2 cellular contexts compared by ENCODE assay signal in the genomic region with DNA sequence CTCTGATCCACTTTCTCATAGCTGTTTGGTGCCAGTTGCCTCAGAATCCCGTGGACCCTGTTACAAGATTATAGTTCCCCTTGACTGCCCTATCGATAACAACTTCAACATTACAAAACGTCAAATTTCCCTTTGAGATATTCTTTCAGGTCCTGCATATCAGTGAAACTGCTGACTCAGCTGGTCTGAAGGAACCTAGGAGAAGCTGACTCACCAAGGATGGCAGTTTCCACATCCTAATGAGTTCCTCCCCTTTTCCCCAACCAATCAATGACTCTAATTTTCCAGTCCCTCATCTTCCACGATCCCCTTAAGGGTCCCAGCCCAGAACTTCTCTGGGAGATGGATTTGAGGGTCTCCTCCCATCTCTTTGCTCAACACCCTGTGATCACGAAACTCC.
TF ChIP-seq lines count a peak whose summit lies in the region.

No MANE protein-coding gene starts in this region.

TF ChIP-seq in K562, 482 proteins besides CTCF, POLR2A, EP300 and RAD21:
- TF ChIP-seq MAFG (tag; conservative IDR thresholded peaks at IDR 0.05) = peak; percentile 99
- TF ChIP-seq, protein P1, sequence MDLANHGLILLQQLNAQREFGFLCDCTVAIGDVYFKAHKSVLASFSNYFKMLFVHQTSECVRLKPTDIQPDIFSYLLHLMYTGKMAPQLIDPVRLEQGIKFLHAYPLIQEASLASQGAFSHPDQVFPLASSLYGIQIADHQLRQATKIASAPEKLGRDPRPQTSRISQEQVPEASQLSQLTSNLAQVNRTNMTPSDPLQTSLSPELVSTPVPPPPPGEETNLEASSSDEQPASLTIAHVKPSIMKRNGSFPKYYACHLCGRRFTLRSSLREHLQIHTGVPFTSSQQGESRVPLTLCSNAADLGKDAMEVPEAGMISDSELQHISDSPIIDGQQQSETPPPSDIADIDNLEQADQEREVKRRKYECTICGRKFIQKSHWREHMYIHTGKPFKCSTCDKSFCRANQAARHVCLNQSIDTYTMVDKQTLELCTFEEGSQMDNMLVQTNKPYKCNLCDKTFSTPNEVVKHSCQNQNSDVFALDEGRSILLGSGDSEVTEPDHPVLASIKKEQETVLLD (IDR thresholded peaks at IDR 0.05) = no peak
- peak; percentile 99 for TF ChIP-seq C11orf30 (IDR thresholded peaks at IDR 0.05; ENCODE audit: low read depth)
- no peak for TF ChIP-seq MYNN (IDR thresholded peaks at IDR 0.05)
- no peak for TF ChIP-seq MYNN (CRISPR knock-in tag; IDR thresholded peaks at IDR 0.05)
- peak; percentile 99 for TF ChIP-seq MAFF (IDR thresholded peaks at IDR 0.05; ENCODE audit: low read length)
- peak; percentile 99 for TF ChIP-seq ZNF316 (IDR thresholded peaks at IDR 0.05)
- peak; percentile 100 for TF ChIP-seq MAFK (IDR thresholded peaks at IDR 0.05; ENCODE audit: low read length)
- TF ChIP-seq, protein P2, sequence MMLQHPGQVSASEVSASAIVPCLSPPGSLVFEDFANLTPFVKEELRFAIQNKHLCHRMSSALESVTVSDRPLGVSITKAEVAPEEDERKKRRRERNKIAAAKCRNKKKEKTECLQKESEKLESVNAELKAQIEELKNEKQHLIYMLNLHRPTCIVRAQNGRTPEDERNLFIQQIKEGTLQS (IDR thresholded peaks at IDR 0.05) = 0 out of 2 replicates have a peak, but pooled peaks have one; percentile 13
- TF ChIP-seq, protein P2 (CRISPR knock-in tag; conservative IDR thresholded peaks at IDR 0.05) = no peak
- TF ChIP-seq ETS2 (tag; IDR thresholded peaks at IDR 0.05; ENCODE audit: borderline replicate concordance, poor library complexity, severe bottlenecking) = no peak

TF ChIP-seq in SK-N-SH, 30 proteins besides CTCF, POLR2A, EP300 and RAD21:
- no peak for TF ChIP-seq SMC3 (IDR thresholded peaks at IDR 0.05; ENCODE audit: low read depth, low read length)
- TF ChIP-seq RFX5 (IDR thresholded peaks at IDR 0.05; ENCODE audit: low read length) = no peak
- TF ChIP-seq NFIC (IDR thresholded peaks at IDR 0.05; ENCODE audit: borderline replicate concordance) = no peak
- no peak for TF ChIP-seq MEF2A (IDR thresholded peaks at IDR 0.05; ENCODE audit: borderline replicate concordance, low read depth)
- TF ChIP-seq RCOR1 (IDR thresholded peaks at IDR 0.05; ENCODE audit: low read length) = no peak
- TF ChIP-seq GATA2 (CRISPR knock-in tag; IDR thresholded peaks at IDR 0.05) = no peak
- no peak for TF ChIP-seq RXRA (IDR thresholded peaks at IDR 0.05; ENCODE audit: borderline replicate concordance, low read depth)
- TF ChIP-seq, protein P3, sequence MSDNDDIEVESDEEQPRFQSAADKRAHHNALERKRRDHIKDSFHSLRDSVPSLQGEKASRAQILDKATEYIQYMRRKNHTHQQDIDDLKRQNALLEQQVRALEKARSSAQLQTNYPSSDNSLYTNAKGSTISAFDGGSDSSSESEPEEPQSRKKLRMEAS (IDR thresholded peaks at IDR 0.05; ENCODE audit: low read depth) = no peak
- no peak for TF ChIP-seq EZH2phosphoT487 (IDR thresholded peaks at IDR 0.05; ENCODE audit: borderline replicate concordance, low read depth)
- TF ChIP-seq, protein P4, sequence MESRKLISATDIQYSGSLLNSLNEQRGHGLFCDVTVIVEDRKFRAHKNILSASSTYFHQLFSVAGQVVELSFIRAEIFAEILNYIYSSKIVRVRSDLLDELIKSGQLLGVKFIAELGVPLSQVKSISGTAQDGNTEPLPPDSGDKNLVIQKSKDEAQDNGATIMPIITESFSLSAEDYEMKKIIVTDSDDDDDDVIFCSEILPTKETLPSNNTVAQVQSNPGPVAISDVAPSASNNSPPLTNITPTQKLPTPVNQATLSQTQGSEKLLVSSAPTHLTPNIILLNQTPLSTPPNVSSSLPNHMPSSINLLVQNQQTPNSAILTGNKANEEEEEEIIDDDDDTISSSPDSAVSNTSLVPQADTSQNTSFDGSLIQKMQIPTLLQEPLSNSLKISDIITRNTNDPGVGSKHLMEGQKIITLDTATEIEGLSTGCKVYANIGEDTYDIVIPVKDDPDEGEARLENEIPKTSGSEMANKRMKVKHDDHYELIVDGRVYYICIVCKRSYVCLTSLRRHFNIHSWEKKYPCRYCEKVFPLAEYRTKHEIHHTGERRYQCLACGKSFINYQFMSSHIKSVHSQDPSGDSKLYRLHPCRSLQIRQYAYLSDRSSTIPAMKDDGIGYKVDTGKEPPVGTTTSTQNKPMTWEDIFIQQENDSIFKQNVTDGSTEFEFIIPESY (IDR thresholded peaks at IDR 0.05; ENCODE audit: borderline replicate concordance, low read depth) = no peak
- TF ChIP-seq, protein P5, sequence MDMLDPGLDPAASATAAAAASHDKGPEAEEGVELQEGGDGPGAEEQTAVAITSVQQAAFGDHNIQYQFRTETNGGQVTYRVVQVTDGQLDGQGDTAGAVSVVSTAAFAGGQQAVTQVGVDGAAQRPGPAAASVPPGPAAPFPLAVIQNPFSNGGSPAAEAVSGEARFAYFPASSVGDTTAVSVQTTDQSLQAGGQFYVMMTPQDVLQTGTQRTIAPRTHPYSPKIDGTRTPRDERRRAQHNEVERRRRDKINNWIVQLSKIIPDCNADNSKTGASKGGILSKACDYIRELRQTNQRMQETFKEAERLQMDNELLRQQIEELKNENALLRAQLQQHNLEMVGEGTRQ (IDR thresholded peaks at IDR 0.05; ENCODE audit: borderline replicate concordance, low read depth, low read length) = no peak
